ENCODE assay signal across 1 cellular context in the genomic region with DNA sequence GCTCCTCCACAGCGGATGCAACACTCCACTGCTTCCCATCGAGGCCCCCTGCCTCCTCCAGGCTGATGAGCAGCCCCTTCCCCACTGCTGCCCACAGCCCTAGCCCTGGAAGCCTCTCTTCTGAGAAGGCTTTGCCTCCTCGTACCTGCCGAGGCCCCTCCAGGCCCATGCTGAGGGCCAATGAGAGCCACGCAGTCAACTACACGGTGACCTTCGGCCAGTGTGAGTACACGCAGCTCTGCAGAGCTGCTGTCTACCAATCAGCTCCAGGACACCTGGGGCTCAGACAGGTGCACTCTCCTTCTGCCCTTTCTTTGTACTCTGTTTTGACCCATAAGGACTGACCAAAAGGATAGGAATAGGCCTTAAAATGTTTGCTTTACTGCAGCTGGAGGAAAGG. TPM values are rescaled to one million over a fixed set of nuclear protein-coding genes. Genes with fewer than 3 reads are reported as not detected.
"Had no signal": no experiment of that assay in that cellular context is flagged by ENCODE, and none has a peak within 500 bp of the region (broad histone marks: within the 10 kb centered on the region; RNA-seq: fewer than 3 reads in every experiment).

No MANE protein-coding gene starts in this region.

RNA-seq across cellular contexts. Expression of gene AFF3, which starts 43.5 kb away (rescaled TPM):
- total RNA-seq: bronchial epithelial cell had no signal
